In genomic region chr1:197862221-197862620, GRCh38 we compare ENCODE assay signal across 30 cellular contexts. TPM values are rescaled to one million over a fixed set of nuclear protein-coding genes. Genes with fewer than 3 reads are reported as not detected.
"Had no signal": no experiment of that assay in that cellular context is flagged by ENCODE, and none has a peak within 500 bp of the region (broad histone marks: within the 10 kb centered on the region; RNA-seq: fewer than 3 reads in every experiment).

No MANE protein-coding gene starts in this region.

- H3K9ac ChIP-seq: parathyroid adenoma had no signal

- H3K36me3 ChIP-seq: esophagus muscularis mucosa, gastroesophageal sphincter, right atrium auricular region, tibial nerve had no signal

- H3K4me2 ChIP-seq: hepatocyte had no signal

- ATAC-seq: activated CD8-positive, alpha-beta memory T cell treated with anti-CD3 and anti-CD28 coated beads, Interleukin-2, amount 10 ng/mL, durations not matched to agents 7 days and 5 days; activated CD8-positive, alpha-beta T cell treated with anti-CD3 and anti-CD28 coated beads for 36 hours; activated naive CD4-positive, alpha-beta T cell treated with anti-CD3 and anti-CD28 coated beads, Interleukin-2, amount 50 U/mL, for 72 hours; gastroesophageal sphincter; left colon; naive thymus-derived CD8-positive, alpha-beta T cell; psoas muscle had no signal

- H3K27ac ChIP-seq: esophagus muscularis mucosa, gastroesophageal sphincter, hepatocyte, parathyroid adenoma, psoas muscle, right atrium auricular region, tibial nerve had no signal

- DNase-seq: activated B cell treated with CpG ODN at 0.5 μM for 24 hours; activated CD4-positive, alpha-beta T cell treated with anti-CD3 and anti-CD28 coated beads, Interleukin-2, amount 50 U/mL, for 1 hour; activated CD8-positive, alpha-beta memory T cell treated with anti-CD3 and anti-CD28 coated beads, Interleukin-2, amount 10 ng/mL, durations not matched to agents 7 days and 5 days; activated CD8-positive, alpha-beta T cell treated with anti-CD3 and anti-CD28 coated beads for 36 hours; activated naive CD4-positive, alpha-beta T cell; activated T-cell treated with anti-CD3 and anti-CD28 coated beads, Interleukin-2, amount 50 U/mL, for 48 hours; anterior cingulate cortex; dermis blood vessel endothelial cell; effector CD4-positive, alpha-beta T cell; immature natural killer cell; kidney; left colon; naive thymus-derived CD8-positive, alpha-beta T cell; nucleus accumbens; psoas muscle; stimulated activated CD4-positive, alpha-beta T cell treated with anti-CD3 and anti-CD28 coated beads, Interleukin-15, amount 100 ng/mL, for 24 hours; stimulated activated CD4-positive, alpha-beta T cell treated with anti-CD3 and anti-CD28 coated beads, Interleukin-2, amount 100 ng/mL, for 24 hours; stimulated activated naive CD4-positive, alpha-beta T cell; T-helper 1 cell had no signal

- H3K27me3 ChIP-seq: esophagus muscularis mucosa, gastroesophageal sphincter, hepatocyte, right atrium auricular region, tibial nerve had no signal

- H3K4me1 ChIP-seq: esophagus muscularis mucosa, gastroesophageal sphincter, parathyroid adenoma, psoas muscle, right atrium auricular region, tibial nerve had no signal

- H3K4me3 ChIP-seq: esophagus muscularis mucosa, gastroesophageal sphincter, hepatocyte, psoas muscle, right atrium auricular region, tibial nerve had no signal

- H3K79me2 ChIP-seq: hepatocyte, parathyroid adenoma had no signal

- H2AFZ ChIP-seq: hepatocyte, parathyroid adenoma had no signal

- H3K9me3 ChIP-seq: esophagus muscularis mucosa, gastroesophageal sphincter, psoas muscle, right atrium auricular region, tibial nerve had no signal

RNA-seq across cellular contexts. Expression of gene C1orf53, which starts 40.2 kb away (rescaled TPM):
- total RNA-seq: naive thymus-derived CD8-positive, alpha-beta T cell; tibial nerve had no signal

RNA-seq across cellular contexts. Expression of gene LHX9, which starts 55.0 kb away (rescaled TPM):
- total RNA-seq: activated B cell treated with CpG ODN at 0.5 μM for 24 hours; activated CD8-positive, alpha-beta T cell treated with anti-CD3 and anti-CD28 coated beads for 36 hours; activated naive CD4-positive, alpha-beta T cell treated with anti-CD3 and anti-CD28 coated beads, Interleukin-2, amount 50 U/mL, for 72 hours; bronchial epithelial cell; dermis blood vessel endothelial cell; esophagus muscularis mucosa; gastroesophageal sphincter; hepatocyte; lower leg skin; naive thymus-derived CD8-positive, alpha-beta T cell; neural crest cell; ureter had no signal
